In the genomic region with DNA sequence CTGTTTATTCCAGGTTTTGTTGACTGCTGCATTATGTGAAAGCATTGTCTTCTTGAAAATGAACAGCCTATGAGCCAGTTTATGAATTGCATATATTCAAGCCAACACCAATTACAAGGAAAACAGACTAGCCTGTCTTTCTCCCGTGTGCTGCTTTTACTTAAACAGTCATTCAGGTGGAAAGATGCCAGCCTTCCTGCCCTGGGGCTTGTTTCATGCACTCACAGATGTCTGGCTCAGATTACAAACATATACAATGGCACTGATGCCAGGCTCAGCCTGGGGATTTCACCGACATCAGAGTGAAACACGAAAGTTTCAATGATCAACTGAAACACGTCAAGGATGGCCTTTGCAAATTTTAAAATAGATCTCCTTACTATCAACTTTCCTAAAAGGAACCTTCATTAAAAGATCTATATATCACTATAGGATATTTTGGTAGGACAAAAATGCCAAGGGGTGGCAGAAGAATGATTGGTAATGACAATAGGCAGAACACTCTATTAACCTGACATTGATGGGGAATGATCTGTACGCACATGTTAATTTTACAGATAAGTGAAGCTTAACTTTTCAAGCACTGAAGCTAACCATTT, we compare ENCODE assay signal across 13 cellular contexts.
DNase-seq lines count a peak whose midpoint lies in the region; ATAC-seq and TF ChIP-seq lines count a peak whose summit lies in the region.
"Had no signal": no experiment of that assay in that cellular context is flagged by ENCODE, and none has a peak within 500 bp of the region (broad histone marks: within the 10 kb centered on the region; RNA-seq: fewer than 3 reads in every experiment).

No MANE protein-coding gene starts in this region.

- POLR2A ChIA-PET in SK-N-SH (lab: Yijun Ruan, JAX): interaction anchor here (0.8 kb wide), 1 partner anchor 9 kb away, joined by 3 read pairs; no protein-coding TSS in a partner anchor

- no peaks in the 10 kb centered on the region; the same call in 1 of the 2 replicates for H3K9me3 ChIP-seq in SK-N-SH
- H3K9me3 ChIP-seq: right atrium auricular region had no signal

- DNase-seq in Daoy (ENCODE audit: low read depth) (peak; percentile 78), NCI-H2029 treated with DMSO at 0.1 percent for 48 hours (lab: John Stamatoyannopoulos, UW) (peak; percentile 64), SK-N-SH (peak; percentile 40), islet precursor cell (peak; percentile 87), 8988T (no peak), DMS114 treated with DMSO at 0.1 percent for 48 hours (lab: John Stamatoyannopoulos, UW; ENCODE audit: unreplicated experiment) (no peak), LoVo (ENCODE audit: low spot score) (no peak)
- DNase-seq: activated CD8-positive, alpha-beta T cell treated with anti-CD3 and anti-CD28 coated beads, Interleukin-2, amount 10 ng/mL, durations not matched to agents 7 days and 5 days; cerebellar nuclear complex; immature natural killer cell; stimulated activated naive B cell treated with anti-CD40 and anti-IgM and Interleukin-4, amounts not matched to agents 10 μg/mL and 1 μg/mL and 100 μg/mL, for 72 hours had no signal

- no peaks in the 10 kb centered on the region for H4K20me1 ChIP-seq in SK-N-SH (ENCODE audit: insufficient read depth)

- no peaks in the 10 kb centered on the region for H3K27me3 ChIP-seq in SK-N-SH (ENCODE audit: insufficient read depth)
- H3K27me3 ChIP-seq: right atrium auricular region had no signal

- peak overlapping the region; percentile 15; the same call in 1 of the 2 replicates for H3K9ac ChIP-seq in SK-N-SH

- H2AFZ ChIP-seq in SK-N-SH (ENCODE audit: low read depth): peak overlapping the region; percentile 19; the same call in 1 of the 2 replicates

- TF ChIP-seq CTCF in SK-N-SH (IDR thresholded peaks at IDR 0.05): no peak

- TF ChIP-seq EP300 in SK-N-SH (IDR thresholded peaks at IDR 0.05; ENCODE audit: borderline replicate concordance in 1 of 2, low read depth in 1 of 2, low read length in 1 of 2): peak; percentile 92 to 98

- peak overlapping the region; percentile 40 to 91; a peak in 3 of 4 replicates for H3K27ac ChIP-seq in SK-N-SH (ENCODE audit: low read depth in 2 of 2, low read length in 1 of 2)
- H3K27ac ChIP-seq: right atrium auricular region had no signal

- peak; percentile 49 for TF ChIP-seq RAD21 in SK-N-SH (IDR thresholded peaks at IDR 0.05; ENCODE audit: low read length)

- WGBS in SK-N-SH (ENCODE audit: low lambda C conversion rate): 5% methylated on average over 5 of the region's 5 CpGs

- CTCF ChIA-PET in SK-N-SH (lab: Yijun Ruan, JAX): no interaction called here

- no peak overlapping the region for H3K4me3 ChIP-seq in SK-N-SH (ENCODE audit: low read depth in 2 of 2, low read length in 1 of 2)
- H3K4me3 ChIP-seq: right atrium auricular region had no signal

- no peaks in the 10 kb centered on the region for H3K9me2 ChIP-seq in SK-N-SH

- H3K4me1 ChIP-seq in SK-N-SH (ENCODE audit: control insufficient read depth in 1 of 2, insufficient read depth in 2 of 2, low read depth in 1 of 2, low read length in 1 of 2): peaks cover 15 to 24% of the 10 kb centered on the region in 2 experiments
- H3K4me1 ChIP-seq: right atrium auricular region had no signal

- H3K4me2 ChIP-seq in SK-N-SH: peak overlapping the region; percentile 61

- no peaks in the 10 kb centered on the region for H3K79me2 ChIP-seq in SK-N-SH (ENCODE audit: insufficient read depth)

- H3F3A ChIP-seq in SK-N-SH (replicated peaks; ENCODE audit: insufficient read depth): peaks cover 26% of the 10 kb centered on the region

- H3K36me3 ChIP-seq in SK-N-SH (replicated peaks in 1 of 2; ENCODE audit: control insufficient read depth in 1 of 2, insufficient read depth in 2 of 2, low read length in 1 of 2): no peaks in the 10 kb centered on the region
- H3K36me3 ChIP-seq: right atrium auricular region had no signal

- no peak for ATAC-seq in HG02678 (IDR thresholded peaks at IDR 0.05; ENCODE audit: unreplicated experiment)
- ATAC-seq: activated CD8-positive, alpha-beta T cell treated with anti-CD3 and anti-CD28 coated beads, Interleukin-2, amount 10 ng/mL, durations not matched to agents 7 days and 5 days; stimulated activated naive B cell treated with anti-CD40 and anti-IgM and Interleukin-4, amounts not matched to agents 10 μg/mL and 1 μg/mL and 100 μg/mL, for 72 hours had no signal

TF ChIP-seq in SK-N-SH, 30 proteins besides CTCF, POLR2A, EP300 and RAD21 (continues in another document):
- TF ChIP-seq NFIC (IDR thresholded peaks at IDR 0.05; ENCODE audit: borderline replicate concordance) (peak; percentile 95), ELF1 (IDR thresholded peaks at IDR 0.05) (no peak), TAF1 (IDR thresholded peaks at IDR 0.05; ENCODE audit: borderline replicate concordance, low read depth, low read length) (no peak), MEF2A (IDR thresholded peaks at IDR 0.05; ENCODE audit: borderline replicate concordance, low read depth) (no peak), FOSL2 (IDR thresholded peaks at IDR 0.05; ENCODE audit: borderline replicate concordance, low read depth) (no peak), MXI1 (IDR thresholded peaks at IDR 0.05; ENCODE audit: low read depth, low read length) (0 out of 2 replicates have a peak, but pooled peaks have one; percentile 23), FOXJ3 (CRISPR knock-in tag; IDR thresholded peaks at IDR 0.05) (peak; percentile 98), FOXM1 (IDR thresholded peaks at IDR 0.05; ENCODE audit: low read depth) (peak; percentile 83), POLR2AphosphoS5 (IDR thresholded peaks at IDR 0.05; ENCODE audit: low read depth, low read length) (peak; percentile 87), NRF1 (IDR thresholded peaks at IDR 0.05; ENCODE audit: low read depth, low read length) (no peak), SIN3A (IDR thresholded peaks at IDR 0.05; ENCODE audit: borderline replicate concordance, low read depth, low read length) (peak; percentile 52; the same call in 1 of the 2 replicates)
- TF ChIP-seq, protein P1, sequence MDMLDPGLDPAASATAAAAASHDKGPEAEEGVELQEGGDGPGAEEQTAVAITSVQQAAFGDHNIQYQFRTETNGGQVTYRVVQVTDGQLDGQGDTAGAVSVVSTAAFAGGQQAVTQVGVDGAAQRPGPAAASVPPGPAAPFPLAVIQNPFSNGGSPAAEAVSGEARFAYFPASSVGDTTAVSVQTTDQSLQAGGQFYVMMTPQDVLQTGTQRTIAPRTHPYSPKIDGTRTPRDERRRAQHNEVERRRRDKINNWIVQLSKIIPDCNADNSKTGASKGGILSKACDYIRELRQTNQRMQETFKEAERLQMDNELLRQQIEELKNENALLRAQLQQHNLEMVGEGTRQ (IDR thresholded peaks at IDR 0.05; ENCODE audit: borderline replicate concordance, low read depth, low read length): no peak
- TF ChIP-seq, protein P2, sequence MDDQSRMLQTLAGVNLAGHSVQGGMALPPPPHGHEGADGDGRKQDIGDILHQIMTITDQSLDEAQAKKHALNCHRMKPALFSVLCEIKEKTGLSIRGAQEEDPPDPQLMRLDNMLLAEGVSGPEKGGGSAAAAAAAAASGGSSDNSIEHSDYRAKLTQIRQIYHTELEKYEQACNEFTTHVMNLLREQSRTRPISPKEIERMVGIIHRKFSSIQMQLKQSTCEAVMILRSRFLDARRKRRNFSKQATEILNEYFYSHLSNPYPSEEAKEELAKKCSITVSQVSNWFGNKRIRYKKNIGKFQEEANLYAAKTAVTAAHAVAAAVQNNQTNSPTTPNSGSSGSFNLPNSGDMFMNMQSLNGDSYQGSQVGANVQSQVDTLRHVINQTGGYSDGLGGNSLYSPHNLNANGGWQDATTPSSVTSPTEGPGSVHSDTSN (IDR thresholded peaks at IDR 0.05): peak; percentile 94
- TF ChIP-seq, protein P3, sequence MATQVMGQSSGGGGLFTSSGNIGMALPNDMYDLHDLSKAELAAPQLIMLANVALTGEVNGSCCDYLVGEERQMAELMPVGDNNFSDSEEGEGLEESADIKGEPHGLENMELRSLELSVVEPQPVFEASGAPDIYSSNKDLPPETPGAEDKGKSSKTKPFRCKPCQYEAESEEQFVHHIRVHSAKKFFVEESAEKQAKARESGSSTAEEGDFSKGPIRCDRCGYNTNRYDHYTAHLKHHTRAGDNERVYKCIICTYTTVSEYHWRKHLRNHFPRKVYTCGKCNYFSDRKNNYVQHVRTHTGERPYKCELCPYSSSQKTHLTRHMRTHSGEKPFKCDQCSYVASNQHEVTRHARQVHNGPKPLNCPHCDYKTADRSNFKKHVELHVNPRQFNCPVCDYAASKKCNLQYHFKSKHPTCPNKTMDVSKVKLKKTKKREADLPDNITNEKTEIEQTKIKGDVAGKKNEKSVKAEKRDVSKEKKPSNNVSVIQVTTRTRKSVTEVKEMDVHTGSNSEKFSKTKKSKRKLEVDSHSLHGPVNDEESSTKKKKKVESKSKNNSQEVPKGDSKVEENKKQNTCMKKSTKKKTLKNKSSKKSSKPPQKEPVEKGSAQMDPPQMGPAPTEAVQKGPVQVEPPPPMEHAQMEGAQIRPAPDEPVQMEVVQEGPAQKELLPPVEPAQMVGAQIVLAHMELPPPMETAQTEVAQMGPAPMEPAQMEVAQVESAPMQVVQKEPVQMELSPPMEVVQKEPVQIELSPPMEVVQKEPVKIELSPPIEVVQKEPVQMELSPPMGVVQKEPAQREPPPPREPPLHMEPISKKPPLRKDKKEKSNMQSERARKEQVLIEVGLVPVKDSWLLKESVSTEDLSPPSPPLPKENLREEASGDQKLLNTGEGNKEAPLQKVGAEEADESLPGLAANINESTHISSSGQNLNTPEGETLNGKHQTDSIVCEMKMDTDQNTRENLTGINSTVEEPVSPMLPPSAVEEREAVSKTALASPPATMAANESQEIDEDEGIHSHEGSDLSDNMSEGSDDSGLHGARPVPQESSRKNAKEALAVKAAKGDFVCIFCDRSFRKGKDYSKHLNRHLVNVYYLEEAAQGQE (IDR thresholded peaks at IDR 0.05; ENCODE audit: low read depth, low read length): 0 out of 2 replicates have a peak, but pooled peaks have one; percentile 32
- TF ChIP-seq, protein P4, sequence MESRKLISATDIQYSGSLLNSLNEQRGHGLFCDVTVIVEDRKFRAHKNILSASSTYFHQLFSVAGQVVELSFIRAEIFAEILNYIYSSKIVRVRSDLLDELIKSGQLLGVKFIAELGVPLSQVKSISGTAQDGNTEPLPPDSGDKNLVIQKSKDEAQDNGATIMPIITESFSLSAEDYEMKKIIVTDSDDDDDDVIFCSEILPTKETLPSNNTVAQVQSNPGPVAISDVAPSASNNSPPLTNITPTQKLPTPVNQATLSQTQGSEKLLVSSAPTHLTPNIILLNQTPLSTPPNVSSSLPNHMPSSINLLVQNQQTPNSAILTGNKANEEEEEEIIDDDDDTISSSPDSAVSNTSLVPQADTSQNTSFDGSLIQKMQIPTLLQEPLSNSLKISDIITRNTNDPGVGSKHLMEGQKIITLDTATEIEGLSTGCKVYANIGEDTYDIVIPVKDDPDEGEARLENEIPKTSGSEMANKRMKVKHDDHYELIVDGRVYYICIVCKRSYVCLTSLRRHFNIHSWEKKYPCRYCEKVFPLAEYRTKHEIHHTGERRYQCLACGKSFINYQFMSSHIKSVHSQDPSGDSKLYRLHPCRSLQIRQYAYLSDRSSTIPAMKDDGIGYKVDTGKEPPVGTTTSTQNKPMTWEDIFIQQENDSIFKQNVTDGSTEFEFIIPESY (IDR thresholded peaks at IDR 0.05; ENCODE audit: borderline replicate concordance, low read depth): no peak

Comparison
In these comparisons a context has a peak if more than half of its experiments do, and no peak if none do; other contexts are left out.
1. DNase-seq: peak in Daoy (single experiment), NCI-H2029 treated with DMSO at 0.1 percent for 48 hours (single experiment), SK-N-SH (single experiment) and islet precursor cell (single experiment); none in 8988T (single experiment), DMS114 treated with DMSO at 0.1 percent for 48 hours (single experiment) and LoVo (single experiment).